Comparison of ENCODE assay signal across 1 cellular context in genomic region chr1:224435318-224435763, GRCh38.
TF ChIP-seq lines count a peak whose summit lies in the region.

No MANE protein-coding gene starts in this region.

TF ChIP-seq in IMR-90, 13 proteins besides CTCF, POLR2A, EP300 and RAD21 (continued from another document):
- no peak for TF ChIP-seq CHD1 (IDR thresholded peaks at IDR 0.05; ENCODE audit: low read depth, low read length)
- TF ChIP-seq ELK1 (IDR thresholded peaks at IDR 0.05; ENCODE audit: borderline replicate concordance, low read depth, low read length), result no peak
- TF ChIP-seq RCOR1 (IDR thresholded peaks at IDR 0.05; ENCODE audit: insufficient replicate concordance, low read length), result no peak
- TF ChIP-seq MAZ (IDR thresholded peaks at IDR 0.05; ENCODE audit: borderline replicate concordance, low read depth, low read length), result no peak
- TF ChIP-seq RFX5 (IDR thresholded peaks at IDR 0.05; ENCODE audit: low read depth, low read length), result no peak
- no peak for TF ChIP-seq MXI1 (IDR thresholded peaks at IDR 0.05; ENCODE audit: borderline replicate concordance, low read depth, low read length)
- peak; percentile 73 for TF ChIP-seq CEBPB (IDR thresholded peaks at IDR 0.05; ENCODE audit: low read depth, low read length)
- peak; percentile 55 for TF ChIP-seq MAFK (IDR thresholded peaks at IDR 0.05; ENCODE audit: low read depth, low read length)
- TF ChIP-seq BHLHE40 (IDR thresholded peaks at IDR 0.05; ENCODE audit: low read depth, low read length), result peak; percentile 63
